Comparison of ENCODE assay signal across 20 cellular contexts in genomic region chr3:133829310-133829707, GRCh38. TPM values are rescaled to one million over a fixed set of nuclear protein-coding genes. Genes with fewer than 3 reads are reported as not detected.
DNase-seq lines count a peak whose midpoint lies in the region; ATAC-seq and TF ChIP-seq lines count a peak whose summit lies in the region.
"Had no signal": no experiment of that assay in that cellular context is flagged by ENCODE, and none has a peak within 500 bp of the region (broad histone marks: within the 10 kb centered on the region; RNA-seq: fewer than 3 reads in every experiment).

No MANE protein-coding gene starts in this region.

- no peaks in the 10 kb centered on the region for H3K27me3 ChIP-seq in right atrium auricular region
- H3K27me3 ChIP-seq: BE2C had no signal

- DNase-seq in activated CD8-positive, alpha-beta memory T cell treated with anti-CD3 and anti-CD28 coated beads for 24 hours, result peak; percentile 44
- DNase-seq in activated CD8-positive, alpha-beta memory T cell treated with anti-CD3 and anti-CD28 coated beads, Interleukin-2, amount 50 U/mL, for 4 hours, result no peak
- DNase-seq in cardiac septum (ENCODE audit: low spot score) (peak; percentile 78), right atrium auricular region (ENCODE audit: low spot score) (no peak), SIG-M5 (lab: John Stamatoyannopoulos, UW) (no peak), globus pallidus (ENCODE audit: low spot score) (no peak), ureter (ENCODE audit: low spot score) (no peak)
- DNase-seq: 8988T, ACHN, Calu3, DND-41, HCEC 1CT, MM.1S, NCI-H2029, NCI-H526, SK-N-SH had no signal

- H3K27ac ChIP-seq in right atrium auricular region, result peak overlapping the region; percentile 1 to 38
- H3K27ac ChIP-seq: KMS-11, RWPE1 had no signal

- no peaks in the 10 kb centered on the region for H3K9me3 ChIP-seq in right atrium auricular region
- H3K9me3 ChIP-seq: BE2C, SK-N-SH had no signal

- ATAC-seq in GM21529 (IDR thresholded peaks at IDR 0.05; ENCODE audit: unreplicated experiment), result no peak

- intact Hi-C loops in cardiac septum (cut with DNase I), result loop anchor here (2.0 kb wide), 1 partner anchor 65 kb away; the partner anchor contains the start of gene RAB6B

- TF ChIP-seq CTCF in right atrium auricular region (IDR thresholded peaks at IDR 0.05), result no peak

- peaks cover 0 to 10% of the 10 kb centered on the region in 2 donors for H3K4me1 ChIP-seq in right atrium auricular region
- H3K4me1 ChIP-seq: BE2C had no signal

- H3K36me3 ChIP-seq in right atrium auricular region, result peaks cover 3% of the 10 kb centered on the region

- H3K4me3 ChIP-seq in right atrium auricular region, result no peak overlapping the region

RNA-seq across cellular contexts. Expression of gene SRPRB, which starts 23.7 kb away (rescaled TPM):
- total RNA-seq in cardiac septum (27.6 TPM), right atrium auricular region (10 to 100 TPM; 16.4 to 24.8 TPM), ureter (52.7 TPM)

Comparison
In these comparisons a context has a peak if more than half of its experiments do, and no peak if none do; other contexts are left out.
1. DNase-seq: peak in activated CD8-positive, alpha-beta memory T cell treated with anti-CD3 and anti-CD28 coated beads for 24 hours (single experiment) and cardiac septum (single experiment); none in activated CD8-positive, alpha-beta memory T cell treated with anti-CD3 and anti-CD28 coated beads, Interleukin-2, amount 50 U/mL, for 4 hours (single experiment), right atrium auricular region (single experiment), SIG-M5 (single experiment), globus pallidus (single experiment) and ureter (single experiment).